16 cellular contexts compared by ENCODE assay signal in the genomic region with DNA sequence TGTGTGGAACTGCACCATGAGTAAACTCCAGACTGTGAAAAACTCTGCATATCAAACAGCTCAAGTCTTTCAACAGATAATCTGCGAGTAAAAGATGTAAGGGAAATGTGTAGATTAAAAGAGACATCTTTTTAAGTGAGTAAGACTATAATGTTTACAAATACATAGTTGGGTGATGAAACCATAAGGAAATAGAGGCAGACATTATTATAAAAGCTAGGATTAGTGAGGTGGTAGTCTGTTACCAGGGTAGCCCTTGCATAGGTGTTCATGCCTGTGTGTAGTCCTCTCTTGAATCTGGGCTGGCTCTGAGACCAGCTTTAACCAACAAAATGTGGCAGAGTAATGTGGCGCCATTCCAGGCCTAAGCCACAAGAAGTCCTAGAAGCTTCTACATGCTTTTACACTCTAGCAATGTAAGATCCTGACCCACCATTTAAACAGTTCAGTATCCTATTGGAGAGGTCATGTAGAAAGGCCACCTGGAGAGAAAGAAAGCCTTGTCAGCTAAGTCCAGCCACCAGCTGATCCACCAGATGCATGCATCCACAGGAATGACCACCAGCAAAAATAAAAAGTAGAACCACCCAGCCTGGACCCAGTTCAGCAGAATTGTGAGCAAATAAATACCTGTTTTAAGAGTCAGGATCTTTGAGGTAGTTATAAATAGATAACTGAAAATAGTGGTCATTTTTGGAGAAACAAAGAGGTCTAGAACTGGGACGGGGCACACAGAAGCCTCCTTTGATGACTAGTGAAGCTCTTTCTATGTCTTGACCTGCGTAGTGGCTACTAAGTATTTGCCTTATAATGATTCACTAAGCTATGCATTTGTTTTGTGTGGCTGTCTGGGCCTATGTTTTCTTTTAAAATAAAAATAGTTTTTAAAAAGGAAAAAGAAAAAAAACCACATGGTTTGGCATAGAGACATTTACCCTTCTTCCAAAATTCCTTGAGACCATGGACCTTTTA. TPM values are rescaled to one million over a fixed set of nuclear protein-coding genes. Genes with fewer than 3 reads are reported as not detected.
A peak's percentile ranks its signal among the peaks of the same experiment; 100 is the strongest.
DNase-seq lines count a peak whose midpoint lies in the region; ATAC-seq and TF ChIP-seq lines count a peak whose summit lies in the region.
"Had no signal": no experiment of that assay in that cellular context is flagged by ENCODE, and none has a peak within 500 bp of the region (broad histone marks: within the 10 kb centered on the region; RNA-seq: fewer than 3 reads in every experiment).

No MANE protein-coding gene starts in this region.

- H3K9me3 ChIP-seq in heart left ventricle (no peaks in the 10 kb centered on the region), SJSA1 (replicated peaks) (no peaks in the 10 kb centered on the region), stomach smooth muscle (ENCODE audit: control insufficient read depth in 2 of 2, low read length in 2 of 2) (no peaks in the 10 kb centered on the region)
- H3K9me3 ChIP-seq: prostate gland had no signal

- no peaks in the 10 kb centered on the region for H3K27me3 ChIP-seq in heart left ventricle
- H3K27me3 ChIP-seq in SJSA1 (replicated peaks), result no peaks in the 10 kb centered on the region
- no peaks in the 10 kb centered on the region for H3K27me3 ChIP-seq in stomach smooth muscle (ENCODE audit: control insufficient read depth in 1 of 2, insufficient read depth in 2 of 2, low read length in 2 of 2)

- intact Hi-C loops in heart left ventricle (cut with DNase I), result loop anchor here in 1 of 10 donors (5.0 kb wide), 1 partner anchor 79 kb away; no protein-coding TSS in a partner anchor
- intact Hi-C loops in Right ventricle myocardium superior (cut with DNase I), result no loop called here

- H3K27ac ChIP-seq in heart left ventricle, result peak overlapping the region in 11 of 12 donors; percentile 9 to 56 (median 47)
- H3K27ac ChIP-seq in SJSA1, result peak overlapping the region; percentile 20
- H3K27ac ChIP-seq in stomach smooth muscle (ENCODE audit: low read length), result peak overlapping the region; percentile 24
- H3K27ac ChIP-seq: prostate gland had no signal

- H3K4me3 ChIP-seq in heart left ventricle (no peak overlapping the region), SJSA1 (no peak overlapping the region), epithelial cell of esophagus (ENCODE audit: low read length) (no peak overlapping the region), stomach smooth muscle (ENCODE audit: low read length in 2 of 2) (no peak overlapping the region)
- H3K4me3 ChIP-seq: prostate gland had no signal

- TF ChIP-seq CTCF in heart left ventricle (IDR thresholded peaks at IDR 0.05), result no peak
- TF ChIP-seq CTCF in epithelial cell of esophagus (IDR thresholded peaks at IDR 0.05; ENCODE audit: insufficient read depth, low read depth, low read length, missing control alignments), result no peak

- H3K36me3 ChIP-seq in heart left ventricle (peaks cover 0 to 21% (median 10%) of the 10 kb centered on the region in 9 donors), SJSA1 (peaks cover 5% of the 10 kb centered on the region), stomach smooth muscle (ENCODE audit: control insufficient read depth in 2 of 2, insufficient read depth in 2 of 2, low read length in 2 of 2) (peaks cover 4 to 6% of the 10 kb centered on the region in 2 donors)
- H3K36me3 ChIP-seq: prostate gland had no signal

- no peak overlapping the region for H3K9ac ChIP-seq in stomach smooth muscle (ENCODE audit: low read length in 2 of 2)

- DNase-seq in heart left ventricle (no peak), Right ventricle myocardium superior (no peak), SJSA1 (ENCODE audit: low read depth in 1 of 2, low spot score in 2 of 2) (peak in 1 of 2 experiments; percentile 20), epithelial cell of esophagus (ENCODE audit: low read depth) (peak; percentile 60), midbrain (lab: John Stamatoyannopoulos, UW) (no peak)
- DNase-seq in NK-92 treated with Interleukin-12 subunit alpha and Interleukin-12 subunit beta, amount 100 ng/mL, for 24 hours (lab: John Stamatoyannopoulos, UW), result no peak
- DNase-seq: ACHN, GF-D8, MM.1S, naive B cell, NCI-H2081 treated with DMSO at 0.1 percent for 48 hours, NCI-H526 treated with DMSO at 0.1 percent for 48 hours had no signal

- peaks cover 0 to 66% (median 33%) of the 10 kb centered on the region in 12 donors for H3K4me1 ChIP-seq in heart left ventricle
- H3K4me1 ChIP-seq in SJSA1 (replicated peaks), result peaks cover 41% of the 10 kb centered on the region
- peaks cover 22% of the 10 kb centered on the region for H3K4me1 ChIP-seq in stomach smooth muscle (ENCODE audit: control insufficient read depth, insufficient read depth, low read length)
- H3K4me1 ChIP-seq: prostate gland had no signal

- ATAC-seq in heart left ventricle (peak in 2 of 4 donors; percentile 9 to 27), Right ventricle myocardium superior (ENCODE audit: poor library complexity) (no peak), GM18519 (IDR thresholded peaks at IDR 0.05; ENCODE audit: low FRiP score, unreplicated experiment) (no peak)
- ATAC-seq: Panc1 had no signal

- TF ChIP-seq POLR2A in heart left ventricle (IDR thresholded peaks at IDR 0.05), result no peak

- WGBS in heart left ventricle, 4 donors, result 66 to 79% (median 74%) methylated on average over 4 of the region's 4 CpGs

RNA-seq across cellular contexts. Expression of a gene that starts 8.1 kb away (rescaled TPM):
- total RNA-seq in heart left ventricle (100 to 1,000 TPM; 223 to 609 (median 282) TPM), Right ventricle myocardium superior (317 TPM)
- 100 to 1,000 TPM in 1 of 2 donors, 10 to 100 TPM in 1; 86.0 to 132 TPM for polyA plus RNA-seq in heart left ventricle
- 45.1 and 51.8 TPM in 2 replicates for total RNA-seq in SJSA1 (2014; rRNA removed; shearing (Covaris generic))
